ENCODE assay signal across 18 cellular contexts in the genomic region with DNA sequence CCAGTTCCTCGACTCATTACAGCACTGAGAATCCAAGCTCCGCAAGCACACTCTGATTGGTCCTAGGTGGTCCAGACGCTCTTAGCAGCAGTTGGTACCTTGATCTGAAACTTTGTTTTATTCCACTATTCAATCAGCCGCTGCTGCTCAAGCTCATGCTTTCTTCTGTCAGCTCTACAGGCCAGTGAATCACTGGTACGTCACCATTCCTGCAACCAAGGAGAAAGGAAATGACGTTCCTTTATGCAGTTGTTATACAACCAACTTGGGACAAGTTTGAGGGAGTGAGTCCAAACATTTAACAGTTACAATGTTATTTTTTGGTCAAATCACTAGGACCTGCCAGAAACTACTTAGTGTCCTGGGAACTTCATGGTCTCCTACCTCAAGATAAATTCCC.
DNase-seq lines count a peak whose midpoint lies in the region; ATAC-seq, FAIRE-seq and TF ChIP-seq lines count a peak whose summit lies in the region.
"Had no signal": no experiment of that assay in that cellular context is flagged by ENCODE, and none has a peak within 500 bp of the region (broad histone marks: within the 10 kb centered on the region; RNA-seq: fewer than 3 reads in every experiment).

No MANE protein-coding gene starts in this region.

- H3K9ac ChIP-seq in HepG2 (ENCODE audit: insufficient read depth, low read depth, low read length) (no peak overlapping the region), PC-3 (ENCODE audit: low read length) (no peak overlapping the region), H1 (replicated peaks in 1 of 4; ENCODE audit: extremely low read depth in 1 of 4, low read depth in 3 of 4, low read length in 3 of 4) (no peak overlapping the region)

- TF ChIP-seq RAD21 in HepG2 (CRISPR knock-in tag; IDR thresholded peaks at IDR 0.05) (no peak), H1 (IDR thresholded peaks at IDR 0.05 in 1 of 2, conservative IDR thresholded peaks at IDR 0.05 in 1 of 2; ENCODE audit: low read depth in 2 of 2, low read length in 2 of 2) (no peak)

- no peak overlapping the region for H2BK120ac ChIP-seq in H1 (replicated peaks; ENCODE audit: low read depth, low read length)

- CTCF ChIA-PET in HepG2 (lab: Yijun Ruan, JAX; ENCODE audit: low intra/inter-chr PET ratio, low total read pairs) (no interaction called here), PC-3 (lab: Charles Lee) (no interaction called here), H1 (lab: Charles Lee; ENCODE audit: partially characterized antibody) (interaction anchor here (0.6 to 1.6 kb wide), 2 partner anchors 11 to 288 kb away, joined by 3 to 5 read pairs; no protein-coding TSS in a partner anchor)

- H3K14ac ChIP-seq in H1 (ENCODE audit: insufficient read length), result no peak overlapping the region

- 22% methylated on average over 6 of the region's 6 CpGs for WGBS in HepG2 (ENCODE audit: low lambda C conversion rate)
- WGBS in right lobe of liver (ENCODE audit: insufficient coverage, low coverage, low lambda C conversion rate, missing lambda C conversion rate), result 66% methylated on average over 6 of the region's 6 CpGs
- 96% methylated on average over 6 of the region's 6 CpGs; no CpG with 5 or more reads in 1 of the 2 experiments for WGBS in H1 (ENCODE audit: extremely low coverage in 1 of 2, insufficient coverage in 1 of 2, insufficient read length in 1 of 2, insufficient replicate concordance in 2 of 2, low coverage in 1 of 2, low lambda C conversion rate in 2 of 2, missing lambda C conversion rate in 1 of 2), 2 experiments

- H3K9me2 ChIP-seq in PC-3 (replicated peaks; ENCODE audit: low read length), result no peaks in the 10 kb centered on the region

- H3K79me2 ChIP-seq in HepG2 (ENCODE audit: insufficient read depth, low read length) (no peaks in the 10 kb centered on the region), PC-3 (ENCODE audit: low read length) (no peaks in the 10 kb centered on the region), H1 (ENCODE audit: control insufficient read depth in 1 of 2, insufficient read depth in 2 of 2, low read length in 2 of 2) (no peaks in the 10 kb centered on the region)

- H3K18ac ChIP-seq in H1 (ENCODE audit: extremely low read depth, low read length), result no peak overlapping the region

- no peaks in the 10 kb centered on the region for H3K4me1 ChIP-seq in HepG2 (ENCODE audit: insufficient read depth, low read length)
- no peaks in the 10 kb centered on the region for H3K4me1 ChIP-seq in right lobe of liver
- H3K4me1 ChIP-seq in PC-3 (ENCODE audit: insufficient read depth, low read length), result no peaks in the 10 kb centered on the region
- no peaks in the 10 kb centered on the region for H3K4me1 ChIP-seq in H1 (replicated peaks in 1 of 4; ENCODE audit: control insufficient read depth in 3 of 4, insufficient read depth in 4 of 4, low read length in 3 of 4)
- no peaks in the 10 kb centered on the region for H3K4me1 ChIP-seq in effector memory CD4-positive, alpha-beta T cell (ENCODE audit: control insufficient read depth, insufficient read depth, low read length, poor library complexity, severe bottlenecking)

- H2AK5ac ChIP-seq in H1 (ENCODE audit: low read depth, low read length), result no peak overlapping the region

- FAIRE-seq in HepG2 (lab: Jason Lieb, UNC) (no peak), H1 (lab: Jason Lieb, UNC) (no peak)
- FAIRE-seq: D721Med, GM19239, H54, HTR-8/SVneo had no signal

- DNase-seq in HepG2 (ENCODE audit: low spot score) (no peak), right lobe of liver (no peak), PC-3 (peak; percentile 8), H1 (ENCODE audit: low read depth in 1 of 2, low spot score in 2 of 2) (no peak), NAMALWA (ENCODE audit: low spot score) (no peak), NCI-H345 treated with DMSO at 0.1 percent for 48 hours (lab: John Stamatoyannopoulos, UW; ENCODE audit: unreplicated experiment) (no peak), amygdala (lab: John Stamatoyannopoulos, UW) (no peak)
- no peak for DNase-seq in effector memory CD4-positive, alpha-beta T cell
- DNase-seq: CD8-positive, alpha-beta T cell; COR-L47; DMS153; DMS79 treated with DMSO at 0.1 percent for 48 hours; GF-D8 had no signal

- no peak overlapping the region for H4K8ac ChIP-seq in H1 (ENCODE audit: extremely low read depth, insufficient read depth, low read length)

- no peak overlapping the region for H3K27ac ChIP-seq in HepG2 (ENCODE audit: extremely low read length, insufficient read depth, low read length)
- H3K27ac ChIP-seq in right lobe of liver, result no peak overlapping the region
- no peak overlapping the region for H3K27ac ChIP-seq in PC-3 (ENCODE audit: low read length)
- no peak overlapping the region for H3K27ac ChIP-seq in H1 (ENCODE audit: low read depth, low read length)
- no peak overlapping the region for H3K27ac ChIP-seq in effector memory CD4-positive, alpha-beta T cell (ENCODE audit: insufficient read depth, low read length, poor library complexity, severe bottlenecking)
- H3K27ac ChIP-seq: 22Rv1 had no signal

- no peak overlapping the region for H2BK20ac ChIP-seq in H1 (ENCODE audit: low read length)

- H2BK12ac ChIP-seq in H1 (ENCODE audit: low read depth, low read length), result no peak overlapping the region

- no peak for TF ChIP-seq CTCF in HepG2 (CRISPR knock-in tag; IDR thresholded peaks at IDR 0.05)
- no peak for TF ChIP-seq CTCF in right lobe of liver (IDR thresholded peaks at IDR 0.05)
- no peak for TF ChIP-seq CTCF in PC-3 (conservative IDR thresholded peaks at IDR 0.05; ENCODE audit: low read depth, low read length)
- TF ChIP-seq CTCF in H1 (IDR thresholded peaks at IDR 0.05; ENCODE audit: control extremely low read depth in 1 of 3, insufficient read depth in 1 of 3, low read depth in 1 of 3, low read length in 3 of 3), result no peak

- intact Hi-C loops in HepG2 (cut with micrococcal nuclease; ENCODE audit: unreplicated experiment) (no loop called here), right lobe of liver (cut with DNase I) (no loop called here), PC-3 (cut with micrococcal nuclease) (no loop called here)

- H3K4ac ChIP-seq in H1 (replicated peaks; ENCODE audit: insufficient read length, low read depth, low read length), result no peak overlapping the region

- no TSS peak for BruUV-seq in HepG2 (replicated peaks; lab: Mats Ljungman, UMichigan)
- BruUV-seq in PC-3 (replicated peaks; lab: Mats Ljungman, UMichigan), result no TSS peak

- H2BK5ac ChIP-seq in H1 (ENCODE audit: low read depth, low read length), result no peak overlapping the region

- TF ChIP-seq POLR2A in HepG2 (IDR thresholded peaks at IDR 0.05; ENCODE audit: insufficient read depth in 1 of 2, low read depth in 2 of 2, low read length in 2 of 2) (no peak), right lobe of liver (IDR thresholded peaks at IDR 0.05) (no peak), H1 (IDR thresholded peaks at IDR 0.05; ENCODE audit: control extremely low read depth in 1 of 2, low read depth in 2 of 2, low read length in 2 of 2) (no peak)

- no peaks in the 10 kb centered on the region for H3K9me3 ChIP-seq in HepG2 (ENCODE audit: low read length)
- H3K9me3 ChIP-seq in right lobe of liver, result no peaks in the 10 kb centered on the region
- no peaks in the 10 kb centered on the region for H3K9me3 ChIP-seq in PC-3 (ENCODE audit: low read length)
- H3K9me3 ChIP-seq in H1 (ENCODE audit: insufficient read depth in 2 of 2, low read depth in 1 of 2, low read length in 1 of 2), result no peaks in the 10 kb centered on the region
- H3K9me3 ChIP-seq in effector memory CD4-positive, alpha-beta T cell (ENCODE audit: control insufficient read depth, low read length), result no peaks in the 10 kb centered on the region

- H2AFZ ChIP-seq in HepG2 (ENCODE audit: low read length) (no peak overlapping the region), PC-3 (ENCODE audit: low read length) (no peak overlapping the region), H1 (ENCODE audit: low read length) (peak overlapping the region; percentile 44; the same call in 1 of the 2 replicates)

- no peak overlapping the region for H3K23ac ChIP-seq in H1 (ENCODE audit: insufficient read length)

- POLR2A ChIA-PET in HepG2 (lab: Yijun Ruan, JAX) (no interaction called here), PC-3 (lab: Charles Lee; ENCODE audit: unreplicated experiment) (no interaction called here), H1 (lab: Charles Lee; ENCODE audit: partially characterized antibody) (no interaction called here)

- H2BK15ac ChIP-seq in H1 (ENCODE audit: low read length), result no peak overlapping the region

- H3F3A ChIP-seq in PC-3 (ENCODE audit: low read length, unreplicated experiment), result no peaks in the 10 kb centered on the region

- no peak for TF ChIP-seq EP300 in HepG2 (IDR thresholded peaks at IDR 0.05; ENCODE audit: low read depth in 2 of 2, low read length in 2 of 2)
- no peak for TF ChIP-seq EP300 in HepG2 (CRISPR knock-in tag; IDR thresholded peaks at IDR 0.05; ENCODE audit: borderline replicate concordance)
- TF ChIP-seq EP300 in H1 (IDR thresholded peaks at IDR 0.05; ENCODE audit: borderline replicate concordance in 1 of 2, low read depth in 2 of 2, low read length in 2 of 2), result no peak

- in situ Hi-C loops in HepG2 (cut with HindIII; ENCODE audit: extremely low pct_ligation_motif_present, low pct_unique_long_range_greater_than_20kb), result no loop called here

- no peaks in the 10 kb centered on the region for H3K23me2 ChIP-seq in H1 (ENCODE audit: low read depth, low read length)

- H4K20me1 ChIP-seq in HepG2 (ENCODE audit: insufficient read depth, low read length) (no peaks in the 10 kb centered on the region), PC-3 (ENCODE audit: low read length) (no peaks in the 10 kb centered on the region), H1 (replicated peaks in 1 of 2; ENCODE audit: control insufficient read depth in 1 of 2, insufficient read depth in 2 of 2, low read length in 2 of 2) (no peaks in the 10 kb centered on the region)

- no peaks in the 10 kb centered on the region for H3K27me3 ChIP-seq in HepG2 (ENCODE audit: control insufficient read depth in 1 of 2, insufficient read depth in 2 of 2, low read length in 2 of 2)
- H3K27me3 ChIP-seq in right lobe of liver, result no peaks in the 10 kb centered on the region
- H3K27me3 ChIP-seq in PC-3 (ENCODE audit: low read length), result no peaks in the 10 kb centered on the region
- no peaks in the 10 kb centered on the region for H3K27me3 ChIP-seq in H1 (replicated peaks in 1 of 4; ENCODE audit: control insufficient read depth in 3 of 4, extremely low read depth in 1 of 4, insufficient read depth in 3 of 4, low read length in 3 of 4)
- no peaks in the 10 kb centered on the region for H3K27me3 ChIP-seq in effector memory CD4-positive, alpha-beta T cell (replicated peaks; ENCODE audit: control insufficient read depth, insufficient read depth, low read length, poor library complexity, severe bottlenecking)

- H3K4me2 ChIP-seq in HepG2 (ENCODE audit: low read depth, low read length), result no peak overlapping the region
- no peak overlapping the region for H3K4me2 ChIP-seq in PC-3 (ENCODE audit: low read length)
- no peak overlapping the region for H3K4me2 ChIP-seq in H1 (ENCODE audit: insufficient read depth in 1 of 2, low read depth in 2 of 2, low read length in 2 of 2)

- no peak overlapping the region for H4K5ac ChIP-seq in H1 (ENCODE audit: insufficient read length, low read depth, low read length)

- H3K36me3 ChIP-seq in HepG2 (replicated peaks in 1 of 2; ENCODE audit: control insufficient read depth in 1 of 2, insufficient read depth in 2 of 2, low read length in 2 of 2) (no peaks in the 10 kb centered on the region), right lobe of liver (no peaks in the 10 kb centered on the region), PC-3 (ENCODE audit: low read depth, low read length) (no peaks in the 10 kb centered on the region), H1 (ENCODE audit: control insufficient read depth in 2 of 4, insufficient read depth in 4 of 4, low read length in 3 of 4) (no peaks in the 10 kb centered on the region)
- no peaks in the 10 kb centered on the region for H3K36me3 ChIP-seq in effector memory CD4-positive, alpha-beta T cell (ENCODE audit: control insufficient read depth, insufficient read depth, low read length)

- no peak for ATAC-seq in HepG2
- ATAC-seq in right lobe of liver, result no peak
- no peak for ATAC-seq in PC-3
- ATAC-seq: CD8-positive, alpha-beta T cell had no signal

- no peak overlapping the region for H4K91ac ChIP-seq in H1 (replicated peaks; ENCODE audit: insufficient read length, low read length)

- H3K4me3 ChIP-seq in HepG2 (replicated peaks in 1 of 3; ENCODE audit: insufficient read depth in 1 of 3, low read depth in 2 of 3, low read length in 3 of 3), result no peak overlapping the region
- H3K4me3 ChIP-seq in right lobe of liver, result no peak overlapping the region
- no peak overlapping the region for H3K4me3 ChIP-seq in PC-3 (ENCODE audit: low read length)
- no peak overlapping the region for H3K4me3 ChIP-seq in H1 (ENCODE audit: extremely low read depth in 1 of 4, insufficient read depth in 2 of 4, low read depth in 3 of 4, low read length in 4 of 4)
- H3K4me3 ChIP-seq in effector memory CD4-positive, alpha-beta T cell (ENCODE audit: insufficient read depth, low read depth, low read length, poor library complexity, severe bottlenecking), result no peak overlapping the region

- no peak overlapping the region for H3K56ac ChIP-seq in H1 (replicated peaks; ENCODE audit: insufficient read length, low read depth, low read length)

- no peaks in the 10 kb centered on the region for H3K79me1 ChIP-seq in H1 (ENCODE audit: low read depth, low read length)
